Comparison of ENCODE assay signal across 19 cellular contexts in genomic region chr4:169652535-169652934, GRCh38. TPM values are rescaled to one million over a fixed set of nuclear protein-coding genes. Genes with fewer than 3 reads are reported as not detected.
A peak's percentile ranks its signal among the peaks of the same experiment; 100 is the strongest.
DNase-seq lines count a peak whose midpoint lies in the region; ATAC-seq, FAIRE-seq and TF ChIP-seq lines count a peak whose summit lies in the region.
"Had no signal": no experiment of that assay in that cellular context is flagged by ENCODE, and none has a peak within 500 bp of the region (broad histone marks: within the 10 kb centered on the region; RNA-seq: fewer than 3 reads in every experiment).

No MANE protein-coding gene starts in this region.

- H3K9me3 ChIP-seq in astrocyte (ENCODE audit: insufficient read depth, low read depth, low read length) (no peaks in the 10 kb centered on the region), OCI-LY7 (ENCODE audit: low read length) (peaks cover 12% of the 10 kb centered on the region; the same call in 1 of the 2 replicates)

- peak overlapping the region; percentile 80 for H3K27ac Mint-ChIP-seq in activated T-cell treated with anti-CD3 and anti-CD28 coated beads, Interleukin-2, amount 50 U/mL, for 72 hours
- no peak overlapping the region for H3K27ac Mint-ChIP-seq in stimulated activated naive CD8-positive, alpha-beta T cell treated with anti-CD3 and anti-CD28 coated beads, Interleukin-15, amount 100 ng/mL, for 72 hours
- H3K27ac Mint-ChIP-seq in astrocyte (ENCODE audit: unreplicated experiment) = no peak overlapping the region
- H3K27ac Mint-ChIP-seq: B cell; CD4-positive, alpha-beta T cell; GM23338 had no signal

- TF ChIP-seq CTCF in astrocyte (IDR thresholded peaks at IDR 0.05; ENCODE audit: insufficient read depth, low read depth, low read length) (no peak), OCI-LY7 (conservative IDR thresholded peaks at IDR 0.05; ENCODE audit: low read length) (no peak)

- peaks cover 2 to 5% of the 10 kb centered on the region in 2 donors for H3K36me3 Mint-ChIP-seq in activated T-cell treated with anti-CD3 and anti-CD28 coated beads, Interleukin-2, amount 50 U/mL, for 72 hours (ENCODE audit: insufficient read depth in 2 of 2)
- peaks cover 3% of the 10 kb centered on the region for H3K36me3 Mint-ChIP-seq in astrocyte (ENCODE audit: low read depth, unreplicated experiment)

- H3K27ac ChIP-seq in astrocyte (ENCODE audit: low read depth, low read length) (no peak overlapping the region), OCI-LY7 (ENCODE audit: low read depth, low read length, poor library complexity, severe bottlenecking) (no peak overlapping the region)

- H3K79me2 ChIP-seq in astrocyte (ENCODE audit: insufficient read depth, low read length) = peaks cover 22% of the 10 kb centered on the region
- peaks cover 70% of the 10 kb centered on the region; the same call in 1 of the 2 replicates for H3K79me2 ChIP-seq in OCI-LY7 (ENCODE audit: insufficient read depth, low read depth, low read length)

- H3K9ac ChIP-seq in astrocyte (ENCODE audit: low read length) = no peak overlapping the region

- no TSS peak for BruUV-seq in OCI-LY7 (replicated peaks; lab: Mats Ljungman, UMichigan)

- no peaks in the 10 kb centered on the region for H3K4me1 ChIP-seq in astrocyte (ENCODE audit: insufficient read depth, low read length)
- peaks cover 9% of the 10 kb centered on the region for H3K4me1 ChIP-seq in OCI-LY7 (ENCODE audit: insufficient read depth, low read length, poor library complexity, severe bottlenecking)

- POLR2A ChIA-PET in OCI-LY7 (lab: Charles Lee) = interaction anchor here (0.5 to 1.3 kb wide), 4 partner anchors 20 to 40 kb away, joined by 3 to 4 read pairs (median 4); no protein-coding TSS in a partner anchor

- H3K27me3 ChIP-seq in astrocyte (ENCODE audit: insufficient read depth, low read length) = no peaks in the 10 kb centered on the region

- intact Hi-C loops in OCI-LY7 (cut with micrococcal nuclease; ENCODE audit: unreplicated experiment) = no loop called here

- FAIRE-seq in astrocyte (lab: Jason Lieb, UNC) = peak; percentile 26
- FAIRE-seq: G401.6 had no signal

- H3K4me3 Mint-ChIP-seq in activated T-cell treated with anti-CD3 and anti-CD28 coated beads, Interleukin-2, amount 50 U/mL, for 72 hours = no peak overlapping the region
- no peak overlapping the region for H3K4me3 Mint-ChIP-seq in stimulated activated naive CD8-positive, alpha-beta T cell treated with anti-CD3 and anti-CD28 coated beads, Interleukin-15, amount 100 ng/mL, for 72 hours
- no peak overlapping the region for H3K4me3 Mint-ChIP-seq in astrocyte (ENCODE audit: unreplicated experiment)
- H3K4me3 Mint-ChIP-seq: B cell; CD4-positive, alpha-beta T cell; GM23338 had no signal

- H2AFZ ChIP-seq in astrocyte (ENCODE audit: low read depth, low read length) = no peak overlapping the region
- H2AFZ ChIP-seq in OCI-LY7 (ENCODE audit: low read length) = no peak overlapping the region
- H2AFZ ChIP-seq: GM23338 had no signal

- no peaks in the 10 kb centered on the region for H3K9me2 ChIP-seq in OCI-LY7 (ENCODE audit: insufficient read depth, low read length)

- no peaks in the 10 kb centered on the region for H3K27me3 Mint-ChIP-seq in activated T-cell treated with anti-CD3 and anti-CD28 coated beads, Interleukin-2, amount 50 U/mL, for 72 hours (ENCODE audit: low read depth)
- H3K27me3 Mint-ChIP-seq in stimulated activated naive CD8-positive, alpha-beta T cell treated with anti-CD3 and anti-CD28 coated beads, Interleukin-15, amount 100 ng/mL, for 72 hours = no peaks in the 10 kb centered on the region
- H3K27me3 Mint-ChIP-seq in astrocyte (ENCODE audit: low read depth, unreplicated experiment) = no peaks in the 10 kb centered on the region
- H3K27me3 Mint-ChIP-seq: B cell; CD4-positive, alpha-beta T cell had no signal

- ATAC-seq in activated T-cell treated with anti-CD3 and anti-CD28 coated beads, Interleukin-2, amount 50 U/mL, for 72 hours (replicated peaks in 1 of 2) = peak; percentile 66 to 75
- peak; percentile 61 for ATAC-seq in stimulated activated naive CD8-positive, alpha-beta T cell treated with anti-CD3 and anti-CD28 coated beads, Interleukin-15, amount 100 ng/mL, for 72 hours
- ATAC-seq in stimulated activated naive CD8-positive, alpha-beta T cell treated with anti-CD3 and anti-CD28 coated beads, Interleukin-15, Interleukin-2, amounts not matched to agents 100 U/mL and 50 U/mL, for 24 hours = no peak
- no peak for ATAC-seq in GM18873 (IDR thresholded peaks at IDR 0.05; ENCODE audit: low FRiP score, unreplicated experiment)
- ATAC-seq: GM23338 had no signal

- DNase-seq in activated T-cell treated with anti-CD3 and anti-CD28 coated beads, Interleukin-2, amount 50 U/mL, for 72 hours = no peak
- no peak for DNase-seq in activated T-cell treated with anti-CD3 and anti-CD28 coated beads, Interleukin-2, amount 50 U/mL, for 48 hours
- no peak for DNase-seq in stimulated activated naive CD8-positive, alpha-beta T cell treated with anti-CD3 and anti-CD28 coated beads, Interleukin-15, amount 100 ng/mL, for 72 hours
- no peak for DNase-seq in stimulated activated naive CD8-positive, alpha-beta T cell treated with anti-CD3 and anti-CD28 coated beads, Interleukin-15, Interleukin-2, amounts not matched to agents 100 U/mL and 50 U/mL, for 24 hours
- DNase-seq in astrocyte (ENCODE audit: low read depth) (no peak), AML-193 (lab: John Stamatoyannopoulos, UW) (no peak), OCI-LY7 (ENCODE audit: low spot score) (no peak)
- DNase-seq: ACHN; C1 segment of cervical spinal cord; CD4-positive, alpha-beta T cell; DMS153; DMS79 treated with DMSO at 0.1 percent for 48 hours; EL; H7; IMR-90 had no signal

- no peaks in the 10 kb centered on the region for H3K9me3 Mint-ChIP-seq in activated T-cell treated with anti-CD3 and anti-CD28 coated beads, Interleukin-2, amount 50 U/mL, for 72 hours
- no peaks in the 10 kb centered on the region for H3K9me3 Mint-ChIP-seq in stimulated activated naive CD8-positive, alpha-beta T cell treated with anti-CD3 and anti-CD28 coated beads, Interleukin-15, amount 100 ng/mL, for 72 hours
- no peaks in the 10 kb centered on the region for H3K9me3 Mint-ChIP-seq in astrocyte (ENCODE audit: unreplicated experiment)
- H3K9me3 Mint-ChIP-seq: CD4-positive, alpha-beta T cell; GM23338 had no signal

- H4K20me1 ChIP-seq in astrocyte (ENCODE audit: insufficient read depth, low read length) (peaks cover 4% of the 10 kb centered on the region), OCI-LY7 (ENCODE audit: insufficient read depth, low read length) (no peaks in the 10 kb centered on the region)

- H3K36me3 ChIP-seq in astrocyte (ENCODE audit: insufficient read depth, low read length) (no peaks in the 10 kb centered on the region), OCI-LY7 (ENCODE audit: insufficient read depth, low read length) (peaks cover 46% of the 10 kb centered on the region)

- H3K4me3 ChIP-seq in astrocyte (ENCODE audit: insufficient read depth, low read depth, low read length) (no peak overlapping the region), OCI-LY7 (ENCODE audit: low read depth, low read length, poor library complexity, severe bottlenecking) (no peak overlapping the region)
- H3K4me3 ChIP-seq: GM23338 had no signal

- CTCF ChIA-PET in OCI-LY7 (lab: Charles Lee; ENCODE audit: unreplicated experiment) = no interaction called here

- no peak overlapping the region for H3K4me2 ChIP-seq in astrocyte (ENCODE audit: low read length)
- H3K4me2 ChIP-seq in OCI-LY7 (ENCODE audit: low read length) = no peak overlapping the region
- H3K4me2 ChIP-seq: GM23338 had no signal

- H3K4me1 Mint-ChIP-seq in activated T-cell treated with anti-CD3 and anti-CD28 coated beads, Interleukin-2, amount 50 U/mL, for 72 hours (ENCODE audit: low read depth) = peaks cover 24% of the 10 kb centered on the region
- peaks cover 28% of the 10 kb centered on the region for H3K4me1 Mint-ChIP-seq in stimulated activated naive CD8-positive, alpha-beta T cell treated with anti-CD3 and anti-CD28 coated beads, Interleukin-15, amount 100 ng/mL, for 72 hours
- H3K4me1 Mint-ChIP-seq in astrocyte (ENCODE audit: low read depth, unreplicated experiment) = peaks cover 3% of the 10 kb centered on the region

RNA-seq across cellular contexts. Expression of gene CLCN3, which starts 32.2 kb away (rescaled TPM):
- total RNA-seq in activated T-cell treated with anti-CD3 and anti-CD28 coated beads, Interleukin-2, amount 50 U/mL, for 72 hours = 10 to 100 TPM; 28.7 to 31.1 TPM
- total RNA-seq in astrocyte = 51.1 and 55.1 TPM in 2 replicates
- total RNA-seq in OCI-LY7 (2014; rRNA removed; shearing (Covaris generic)) = 17.8 and 23.0 TPM in 2 replicates
- 37.5 and 42.0 TPM in 2 replicates for total RNA-seq in OCI-LY7 (2022)

RNA-seq across cellular contexts. Expression of gene NEK1, which starts 40.2 kb away (rescaled TPM):
- total RNA-seq in activated T-cell treated with anti-CD3 and anti-CD28 coated beads, Interleukin-2, amount 50 U/mL, for 72 hours = 10 to 100 TPM; 15.1 to 15.7 TPM
- total RNA-seq in astrocyte (13.0 and 15.1 TPM in 2 replicates), OCI-LY7 (2022) (26.2 and 27.5 TPM in 2 replicates)
- 7.4 and 7.9 TPM in 2 replicates for total RNA-seq in OCI-LY7 (2014; rRNA removed; shearing (Covaris generic))

Comparison
In these comparisons a context has a peak if more than half of its experiments do, and no peak if none do; other contexts are left out.
1. ATAC-seq: peak in activated T-cell treated with anti-CD3 and anti-CD28 coated beads, Interleukin-2, amount 50 U/mL, for 72 hours (2 of 2) and stimulated activated naive CD8-positive, alpha-beta T cell treated with anti-CD3 and anti-CD28 coated beads, Interleukin-15, amount 100 ng/mL, for 72 hours (single experiment); none in stimulated activated naive CD8-positive, alpha-beta T cell treated with anti-CD3 and anti-CD28 coated beads, Interleukin-15, Interleukin-2, amounts not matched to agents 100 U/mL and 50 U/mL, for 24 hours (single experiment) and GM18873 (single experiment).